1 cellular context compared by ENCODE assay signal in the genomic region with DNA sequence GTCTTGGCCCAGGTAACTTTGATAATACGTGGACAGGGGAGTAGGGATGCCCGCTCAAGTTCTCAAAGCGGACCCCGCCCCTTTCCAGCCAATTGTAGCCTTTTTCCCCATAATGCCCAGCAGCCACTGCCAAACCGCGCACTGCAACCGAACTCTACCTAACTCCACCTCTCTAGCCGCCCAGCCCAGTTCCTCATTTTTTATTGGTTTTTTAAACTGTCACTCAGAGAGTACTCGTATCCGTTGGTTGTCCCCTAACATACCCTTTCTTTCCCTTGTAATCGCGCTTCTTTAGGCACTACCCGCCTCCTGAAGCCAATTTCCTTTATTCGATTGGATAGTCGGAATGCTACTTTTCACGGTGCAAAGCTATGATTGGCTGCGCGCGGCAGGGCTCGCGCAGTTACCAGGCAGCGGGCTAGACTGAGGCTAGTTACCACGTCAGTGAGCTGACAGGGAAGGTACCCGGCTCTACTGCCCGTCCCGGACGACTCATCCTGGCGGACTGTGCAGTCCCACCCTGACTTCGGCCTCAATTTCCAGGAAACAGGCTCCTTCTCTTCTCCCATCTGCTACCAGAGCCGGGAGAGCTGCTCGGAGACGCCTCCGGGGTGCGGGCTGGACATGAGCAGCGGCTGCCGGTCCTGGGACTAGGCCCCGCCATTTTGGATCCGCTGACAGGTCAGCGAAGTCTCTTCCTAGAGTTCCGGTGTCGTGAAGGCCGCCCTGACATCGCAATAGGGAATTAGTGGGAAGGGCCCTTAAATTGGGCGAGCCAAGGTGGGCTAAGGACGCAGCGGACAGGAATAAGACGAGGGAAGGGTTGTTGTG.
A peak's percentile ranks its signal among the peaks of the same experiment; 100 is the strongest.
TF ChIP-seq lines count a peak whose summit lies in the region.

A gene with protein sequence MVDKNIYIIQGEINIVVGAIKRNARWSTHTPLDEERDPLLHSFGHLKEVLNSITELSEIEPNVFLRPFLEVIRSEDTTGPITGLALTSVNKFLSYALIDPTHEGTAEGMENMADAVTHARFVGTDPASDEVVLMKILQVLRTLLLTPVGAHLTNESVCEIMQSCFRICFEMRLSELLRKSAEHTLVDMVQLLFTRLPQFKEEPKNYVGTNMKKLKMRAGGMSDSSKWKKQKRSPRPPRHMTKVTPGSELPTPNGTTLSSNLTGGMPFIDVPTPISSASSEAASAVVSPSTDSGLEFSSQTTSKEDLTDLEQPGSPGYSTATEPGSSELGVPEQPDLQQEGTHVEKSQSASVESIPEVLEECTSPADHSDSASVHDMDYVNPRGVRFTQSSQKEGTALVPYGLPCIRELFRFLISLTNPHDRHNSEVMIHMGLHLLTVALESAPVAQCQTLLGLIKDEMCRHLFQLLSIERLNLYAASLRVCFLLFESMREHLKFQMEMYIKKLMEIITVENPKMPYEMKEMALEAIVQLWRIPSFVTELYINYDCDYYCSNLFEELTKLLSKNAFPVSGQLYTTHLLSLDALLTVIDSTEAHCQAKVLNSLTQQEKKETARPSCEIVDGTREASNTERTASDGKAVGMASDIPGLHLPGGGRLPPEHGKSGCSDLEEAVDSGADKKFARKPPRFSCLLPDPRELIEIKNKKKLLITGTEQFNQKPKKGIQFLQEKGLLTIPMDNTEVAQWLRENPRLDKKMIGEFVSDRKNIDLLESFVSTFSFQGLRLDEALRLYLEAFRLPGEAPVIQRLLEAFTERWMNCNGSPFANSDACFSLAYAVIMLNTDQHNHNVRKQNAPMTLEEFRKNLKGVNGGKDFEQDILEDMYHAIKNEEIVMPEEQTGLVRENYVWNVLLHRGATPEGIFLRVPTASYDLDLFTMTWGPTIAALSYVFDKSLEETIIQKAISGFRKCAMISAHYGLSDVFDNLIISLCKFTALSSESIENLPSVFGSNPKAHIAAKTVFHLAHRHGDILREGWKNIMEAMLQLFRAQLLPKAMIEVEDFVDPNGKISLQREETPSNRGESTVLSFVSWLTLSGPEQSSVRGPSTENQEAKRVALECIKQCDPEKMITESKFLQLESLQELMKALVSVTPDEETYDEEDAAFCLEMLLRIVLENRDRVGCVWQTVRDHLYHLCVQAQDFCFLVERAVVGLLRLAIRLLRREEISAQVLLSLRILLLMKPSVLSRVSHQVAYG (N-terminal part only) (plus strand): TSS at position 432 of the 831 bp plus-strand sequence. CDS start 13,407 bp downstream, outside the sequence.

TF ChIP-seq in SK-N-SH, 30 proteins besides CTCF, POLR2A, EP300 and RAD21 (continued from another document):
- TF ChIP-seq NRF1 (IDR thresholded peaks at IDR 0.05; ENCODE audit: low read depth, low read length), result peak; percentile 60
- TF ChIP-seq JUND (IDR thresholded peaks at IDR 0.05), result no peak
- TF ChIP-seq, protein P1, sequence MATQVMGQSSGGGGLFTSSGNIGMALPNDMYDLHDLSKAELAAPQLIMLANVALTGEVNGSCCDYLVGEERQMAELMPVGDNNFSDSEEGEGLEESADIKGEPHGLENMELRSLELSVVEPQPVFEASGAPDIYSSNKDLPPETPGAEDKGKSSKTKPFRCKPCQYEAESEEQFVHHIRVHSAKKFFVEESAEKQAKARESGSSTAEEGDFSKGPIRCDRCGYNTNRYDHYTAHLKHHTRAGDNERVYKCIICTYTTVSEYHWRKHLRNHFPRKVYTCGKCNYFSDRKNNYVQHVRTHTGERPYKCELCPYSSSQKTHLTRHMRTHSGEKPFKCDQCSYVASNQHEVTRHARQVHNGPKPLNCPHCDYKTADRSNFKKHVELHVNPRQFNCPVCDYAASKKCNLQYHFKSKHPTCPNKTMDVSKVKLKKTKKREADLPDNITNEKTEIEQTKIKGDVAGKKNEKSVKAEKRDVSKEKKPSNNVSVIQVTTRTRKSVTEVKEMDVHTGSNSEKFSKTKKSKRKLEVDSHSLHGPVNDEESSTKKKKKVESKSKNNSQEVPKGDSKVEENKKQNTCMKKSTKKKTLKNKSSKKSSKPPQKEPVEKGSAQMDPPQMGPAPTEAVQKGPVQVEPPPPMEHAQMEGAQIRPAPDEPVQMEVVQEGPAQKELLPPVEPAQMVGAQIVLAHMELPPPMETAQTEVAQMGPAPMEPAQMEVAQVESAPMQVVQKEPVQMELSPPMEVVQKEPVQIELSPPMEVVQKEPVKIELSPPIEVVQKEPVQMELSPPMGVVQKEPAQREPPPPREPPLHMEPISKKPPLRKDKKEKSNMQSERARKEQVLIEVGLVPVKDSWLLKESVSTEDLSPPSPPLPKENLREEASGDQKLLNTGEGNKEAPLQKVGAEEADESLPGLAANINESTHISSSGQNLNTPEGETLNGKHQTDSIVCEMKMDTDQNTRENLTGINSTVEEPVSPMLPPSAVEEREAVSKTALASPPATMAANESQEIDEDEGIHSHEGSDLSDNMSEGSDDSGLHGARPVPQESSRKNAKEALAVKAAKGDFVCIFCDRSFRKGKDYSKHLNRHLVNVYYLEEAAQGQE (IDR thresholded peaks at IDR 0.05; ENCODE audit: low read depth, low read length), result no peak
- no peak for TF ChIP-seq FOXM1 (IDR thresholded peaks at IDR 0.05; ENCODE audit: low read depth)
- TF ChIP-seq RXRA (IDR thresholded peaks at IDR 0.05; ENCODE audit: borderline replicate concordance, low read depth), result no peak
- no peak for TF ChIP-seq TCF12 (IDR thresholded peaks at IDR 0.05)
- TF ChIP-seq RFX5 (IDR thresholded peaks at IDR 0.05; ENCODE audit: low read length), result peak; percentile 95
- TF ChIP-seq, protein P2, sequence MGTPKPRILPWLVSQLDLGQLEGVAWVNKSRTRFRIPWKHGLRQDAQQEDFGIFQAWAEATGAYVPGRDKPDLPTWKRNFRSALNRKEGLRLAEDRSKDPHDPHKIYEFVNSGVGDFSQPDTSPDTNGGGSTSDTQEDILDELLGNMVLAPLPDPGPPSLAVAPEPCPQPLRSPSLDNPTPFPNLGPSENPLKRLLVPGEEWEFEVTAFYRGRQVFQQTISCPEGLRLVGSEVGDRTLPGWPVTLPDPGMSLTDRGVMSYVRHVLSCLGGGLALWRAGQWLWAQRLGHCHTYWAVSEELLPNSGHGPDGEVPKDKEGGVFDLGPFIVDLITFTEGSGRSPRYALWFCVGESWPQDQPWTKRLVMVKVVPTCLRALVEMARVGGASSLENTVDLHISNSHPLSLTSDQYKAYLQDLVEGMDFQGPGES (IDR thresholded peaks at IDR 0.05; ENCODE audit: low read depth, low read length), result peak; percentile 83
- TF ChIP-seq GABPA (IDR thresholded peaks at IDR 0.05; ENCODE audit: low read depth), result peak; percentile 40
- peak; percentile 94 for TF ChIP-seq YY1 (IDR thresholded peaks at IDR 0.05; ENCODE audit: low read depth)
- TF ChIP-seq TAF1 (IDR thresholded peaks at IDR 0.05; ENCODE audit: borderline replicate concordance, low read depth, low read length), result peak; percentile 19; the same call in 1 of the 2 replicates
- no peak for TF ChIP-seq TEAD4 (IDR thresholded peaks at IDR 0.05; ENCODE audit: borderline replicate concordance, insufficient read depth)
- peak; percentile 95 for TF ChIP-seq CHD2 (IDR thresholded peaks at IDR 0.05; ENCODE audit: low read length, partially characterized antibody)
- TF ChIP-seq SIN3A (IDR thresholded peaks at IDR 0.05; ENCODE audit: borderline replicate concordance, low read depth, low read length), result peak; percentile 89; the same call in 1 of the 2 replicates
- TF ChIP-seq, protein P3, sequence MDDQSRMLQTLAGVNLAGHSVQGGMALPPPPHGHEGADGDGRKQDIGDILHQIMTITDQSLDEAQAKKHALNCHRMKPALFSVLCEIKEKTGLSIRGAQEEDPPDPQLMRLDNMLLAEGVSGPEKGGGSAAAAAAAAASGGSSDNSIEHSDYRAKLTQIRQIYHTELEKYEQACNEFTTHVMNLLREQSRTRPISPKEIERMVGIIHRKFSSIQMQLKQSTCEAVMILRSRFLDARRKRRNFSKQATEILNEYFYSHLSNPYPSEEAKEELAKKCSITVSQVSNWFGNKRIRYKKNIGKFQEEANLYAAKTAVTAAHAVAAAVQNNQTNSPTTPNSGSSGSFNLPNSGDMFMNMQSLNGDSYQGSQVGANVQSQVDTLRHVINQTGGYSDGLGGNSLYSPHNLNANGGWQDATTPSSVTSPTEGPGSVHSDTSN (IDR thresholded peaks at IDR 0.05), result peak; percentile 99
- TF ChIP-seq MXI1 (IDR thresholded peaks at IDR 0.05; ENCODE audit: low read depth, low read length), result peak; percentile 91
